In genomic region chr1:181137217-181137743, GRCh38 we compare ENCODE assay signal across 1 cellular context.
TF ChIP-seq lines count a peak whose summit lies in the region.

No MANE protein-coding gene starts in this region.

TF ChIP-seq in H1, 55 proteins besides CTCF, POLR2A, EP300 and RAD21:
- TF ChIP-seq USF2 (IDR thresholded peaks at IDR 0.05; ENCODE audit: low read length) (no peak), SIRT6 (IDR thresholded peaks at IDR 0.05; ENCODE audit: low read length) (no peak), ZNF274 (IDR thresholded peaks at IDR 0.05; ENCODE audit: borderline replicate concordance, extremely low read depth, low read length) (no peak), POU5F1 (IDR thresholded peaks at IDR 0.05; ENCODE audit: low read depth, low read length) (no peak), MAX (IDR thresholded peaks at IDR 0.05) (no peak), SUZ12 (IDR thresholded peaks at IDR 0.05; ENCODE audit: low read length) (no peak), KDM4A (IDR thresholded peaks at IDR 0.05; ENCODE audit: low read depth, low read length, severe bottlenecking) (no peak), TAF7 (optimal IDR thresholded peaks at IDR 0.05; ENCODE audit: borderline replicate concordance, low read depth, low read length) (no peak), EGR1 (IDR thresholded peaks at IDR 0.05; ENCODE audit: borderline replicate concordance, low read depth, low read length) (no peak), SRF (IDR thresholded peaks at IDR 0.05; ENCODE audit: low read depth, low read length) (no peak), GABPA (IDR thresholded peaks at IDR 0.05; ENCODE audit: borderline replicate concordance, insufficient read depth, low read length) (no peak), JUN (IDR thresholded peaks at IDR 0.05; ENCODE audit: low read depth, low read length) (no peak), TAF1 (IDR thresholded peaks at IDR 0.05; ENCODE audit: low read depth, low read length) (no peak), TCF12 (IDR thresholded peaks at IDR 0.05; ENCODE audit: low read depth, low read length) (no peak), NRF1 (IDR thresholded peaks at IDR 0.05; ENCODE audit: low read depth, low read length) (no peak), SP1 (IDR thresholded peaks at IDR 0.05; ENCODE audit: low read depth, low read length) (no peak)
TF ChIP-seq in H1: peak in this region for 0.
